In genomic region chr12:88951177-88951576, GRCh38 we compare ENCODE assay signal across 18 cellular contexts.
DNase-seq lines count a peak whose midpoint lies in the region; ATAC-seq and TF ChIP-seq lines count a peak whose summit lies in the region.
"Had no signal": no experiment of that assay in that cellular context is flagged by ENCODE, and none has a peak within 500 bp of the region (broad histone marks: within the 10 kb centered on the region; RNA-seq: fewer than 3 reads in every experiment).

No MANE protein-coding gene starts in this region.

- H3K27ac ChIP-seq in HEK293 (ENCODE audit: extremely low read depth, low read depth, low read length) = no peak overlapping the region
- H3K27ac ChIP-seq: 22Rv1, C4-2B, SJCRH30 had no signal

- no peak for TF ChIP-seq CTCF in HEK293 (tag by site-specific recombination; IDR thresholded peaks at IDR 0.05)

- ATAC-seq in left colon (peak; percentile 44), HG03175 (IDR thresholded peaks at IDR 0.05; ENCODE audit: unreplicated experiment) (no peak), GM21723 (IDR thresholded peaks at IDR 0.05; ENCODE audit: unreplicated experiment) (no peak)
- ATAC-seq: K562, PC-3 had no signal

- DNase-seq in NCI-H1417 (lab: John Stamatoyannopoulos, UW) (peak; percentile 8 to 93 (median 57)), NCI-H1417 treated with DMSO at 0.1 percent for 48 hours (lab: John Stamatoyannopoulos, UW) (no peak), NCI-H187 (lab: John Stamatoyannopoulos, UW) (peak; percentile 61 to 67), left colon (no peak), D341Med (ENCODE audit: low spot score) (no peak)
- DNase-seq: AML-193, GDM1, NCI-H2081 treated with DMSO at 0.1 percent for 48 hours, NCI-H82, PC-3, SJCRH30, SW 1271 had no signal

- H3K4me3 ChIP-seq in HEK293 (ENCODE audit: low read depth, low read length) = no peak overlapping the region
- H3K4me3 ChIP-seq: K562, SJCRH30 had no signal

- CTCF ChIA-PET in HEK293 (lab: Yijun Ruan, JAX) = interaction anchor here (0.7 to 1.1 kb wide), 3 partner anchors 9 to 42 kb away, joined by 3 to 4 read pairs (median 4); no protein-coding TSS in a partner anchor

- H3K9me3 ChIP-seq in HEK293 (ENCODE audit: control insufficient read depth, insufficient read depth, low read depth, low read length) = no peaks in the 10 kb centered on the region

- intact Hi-C loops in left colon (cut with DNase I, micrococcal nuclease) = no loop called here

- no peaks in the 10 kb centered on the region for H3K36me3 ChIP-seq in HEK293 (ENCODE audit: control insufficient read depth in 2 of 2, insufficient read depth in 1 of 2, low read length in 2 of 2)
- H3K36me3 ChIP-seq: SJCRH30 had no signal

- H3K4me1 ChIP-seq in HEK293 (ENCODE audit: control insufficient read depth, insufficient read depth, low read length) = peaks cover 19% of the 10 kb centered on the region

- POLR2A ChIA-PET in HEK293 (lab: Yijun Ruan, JAX) = no interaction called here

TF ChIP-seq in HEK293, 187 proteins besides CTCF, POLR2A, EP300 and RAD21 (continues in another document):
- TF ChIP-seq ZFP41 (tag by site-specific recombination; IDR thresholded peaks at IDR 0.05; ENCODE audit: borderline replicate concordance) = no peak
- TF ChIP-seq ZNF169 (tag by site-specific recombination; IDR thresholded peaks at IDR 0.05) = no peak
- TF ChIP-seq ZBTB26 (tag by site-specific recombination; optimal IDR thresholded peaks at IDR 0.05) = no peak
- TF ChIP-seq ZBTB7A (tag by site-specific recombination; IDR thresholded peaks at IDR 0.05; ENCODE audit: low read depth) = no peak
- no peak for TF ChIP-seq REPIN1 (tag by site-specific recombination; IDR thresholded peaks at IDR 0.05; ENCODE audit: low read depth)
- TF ChIP-seq ZNF585B (tag by site-specific recombination; IDR thresholded peaks at IDR 0.05) = no peak
- TF ChIP-seq ZNF596 (tag by site-specific recombination; IDR thresholded peaks at IDR 0.05) = no peak
- no peak for TF ChIP-seq GLI2 (tag by site-specific recombination; IDR thresholded peaks at IDR 0.05; ENCODE audit: borderline replicate concordance, low read depth)
- no peak for TF ChIP-seq ZNF558 (tag by site-specific recombination; IDR thresholded peaks at IDR 0.05)
- TF ChIP-seq ZNF560 (tag by site-specific recombination; IDR thresholded peaks at IDR 0.05; ENCODE audit: borderline replicate concordance) = no peak
- TF ChIP-seq ZNF223 (tag by site-specific recombination; IDR thresholded peaks at IDR 0.05) = no peak
- no peak for TF ChIP-seq ZNF48 (tag by site-specific recombination; IDR thresholded peaks at IDR 0.05)
- no peak for TF ChIP-seq ZNF394 (tag by site-specific recombination; IDR thresholded peaks at IDR 0.05; ENCODE audit: borderline replicate concordance)
- TF ChIP-seq FEZF1 (tag by site-specific recombination; IDR thresholded peaks at IDR 0.05) = peak; percentile 50; the same call in 1 of the 2 replicates
- TF ChIP-seq SP2 (tag by site-specific recombination; IDR thresholded peaks at IDR 0.05) = no peak
- no peak for TF ChIP-seq ZNF692 (tag by site-specific recombination; IDR thresholded peaks at IDR 0.05)
- TF ChIP-seq PRDM6 (tag by site-specific recombination; IDR thresholded peaks at IDR 0.05) = peak; percentile 91
- TF ChIP-seq ZNF18 (tag by site-specific recombination; IDR thresholded peaks at IDR 0.05) = peak; percentile 18; the same call in 1 of the 2 replicates
- peak; percentile 75; the same call in 1 of the 2 replicates for TF ChIP-seq MZF1 (tag by site-specific recombination; IDR thresholded peaks at IDR 0.05; ENCODE audit: borderline replicate concordance)
- TF ChIP-seq ZNF37A (tag by site-specific recombination; IDR thresholded peaks at IDR 0.05) = no peak
- no peak for TF ChIP-seq PRDM1 (tag by site-specific recombination; IDR thresholded peaks at IDR 0.05)
- TF ChIP-seq OSR2 (tag by site-specific recombination; IDR thresholded peaks at IDR 0.05) = peak; percentile 68; the same call in 1 of the 2 replicates
- TF ChIP-seq ZNF16 (tag by site-specific recombination; IDR thresholded peaks at IDR 0.05; ENCODE audit: low read depth) = no peak
- no peak for TF ChIP-seq ZNF561 (tag by site-specific recombination; IDR thresholded peaks at IDR 0.05; ENCODE audit: borderline replicate concordance)
- TF ChIP-seq ZBTB1 (tag by site-specific recombination; IDR thresholded peaks at IDR 0.05) = no peak
- no peak for TF ChIP-seq ZNF670 (tag by site-specific recombination; IDR thresholded peaks at IDR 0.05; ENCODE audit: low read depth)
- no peak for TF ChIP-seq ZNF621 (tag by site-specific recombination; IDR thresholded peaks at IDR 0.05)
- no peak for TF ChIP-seq ZNF146 (tag by site-specific recombination; IDR thresholded peaks at IDR 0.05)
- TF ChIP-seq ZNF571 (tag by site-specific recombination; IDR thresholded peaks at IDR 0.05) = no peak
- TF ChIP-seq PATZ1 (tag by site-specific recombination; IDR thresholded peaks at IDR 0.05) = no peak
- TF ChIP-seq SP3 (tag by site-specific recombination; IDR thresholded peaks at IDR 0.05) = no peak

Comparison
In these comparisons a context has a peak if more than half of its experiments do, and no peak if none do; other contexts are left out.
1. DNase-seq: peak in NCI-H1417 (3 of 3) and NCI-H187 (2 of 2); none in NCI-H1417 treated with DMSO at 0.1 percent for 48 hours (single experiment), left colon (0 of 2) and D341Med (single experiment).